In genomic region chr11:68974421-68975194, GRCh38 we compare ENCODE assay signal across 7 cellular contexts. TPM values are rescaled to one million over a fixed set of nuclear protein-coding genes. Genes with fewer than 3 reads are reported as not detected.
A peak's percentile ranks its signal among the peaks of the same experiment; 100 is the strongest.
DNase-seq lines count a peak whose midpoint lies in the region; ATAC-seq and TF ChIP-seq lines count a peak whose summit lies in the region.

No MANE protein-coding gene starts in this region.

- H2AFZ ChIP-seq in DND-41 (ENCODE audit: low read depth, low read length): peak overlapping the region; percentile 54; the same call in 1 of the 2 replicates

- no peaks in the 10 kb centered on the region for H3K4me1 ChIP-seq in DND-41 (ENCODE audit: insufficient read depth, low read length)
- H3K4me1 ChIP-seq in lower lobe of right lung: no peaks in the 10 kb centered on the region
- H3K4me1 ChIP-seq in colonic mucosa: no peaks in the 10 kb centered on the region

- H3K79me2 ChIP-seq in DND-41 (ENCODE audit: insufficient read depth, low read length): no peaks in the 10 kb centered on the region

- H3K27ac ChIP-seq in DND-41 (ENCODE audit: low read length) (no peak overlapping the region), lower lobe of right lung (no peak overlapping the region), colonic mucosa (no peak overlapping the region)

- H3K9me3 ChIP-seq in DND-41 (ENCODE audit: insufficient read depth, low read length, severe bottlenecking) (no peaks in the 10 kb centered on the region), lower lobe of right lung (no peaks in the 10 kb centered on the region), colonic mucosa (no peaks in the 10 kb centered on the region)

- intact Hi-C loops in lower lobe of right lung (cut with DNase I): no loop called here
- intact Hi-C loops in colonic mucosa (cut with DNase I): no loop called here

- H3K4me3 ChIP-seq in DND-41 (ENCODE audit: low read depth in 1 of 2, low read length in 2 of 2) (no peak overlapping the region), lower lobe of right lung (no peak overlapping the region), colonic mucosa (no peak overlapping the region)

- CTCF ChIA-PET in HEK293T (lab: Yijun Ruan, JAX): no interaction called here

- H3K27me3 ChIP-seq in DND-41 (ENCODE audit: insufficient read depth, low read length, poor library complexity) (no peaks in the 10 kb centered on the region), lower lobe of right lung (ENCODE audit: low read depth) (peaks cover 5% of the 10 kb centered on the region), colonic mucosa (no peaks in the 10 kb centered on the region)

- DNase-seq in DND-41 (peak; percentile 16), HEK293T (ENCODE audit: extremely low spot score) (peak; percentile 69), lower lobe of right lung (peak; percentile 24), colonic mucosa (no peak), NCI-H1105 (lab: John Stamatoyannopoulos, UW) (no peak)
- peak; percentile 12 to 19 for DNase-seq in activated CD4-positive, alpha-beta T cell treated with anti-CD3 and anti-CD28 coated beads, Interleukin-2, amount 50 U/mL, for 48 hours

- TF ChIP-seq CTCF in DND-41 (IDR thresholded peaks at IDR 0.05; ENCODE audit: borderline replicate concordance, extremely low read depth, low read length, poor library complexity, severe bottlenecking) (no peak), lower lobe of right lung (IDR thresholded peaks at IDR 0.05) (no peak), colonic mucosa (IDR thresholded peaks at IDR 0.05) (no peak)

- ATAC-seq in DND-41 (ENCODE audit: insufficient read depth, low read depth) (peak; percentile 74), lower lobe of right lung (peak in 1 of 2 donors; percentile 36), HG02884 (IDR thresholded peaks at IDR 0.05; ENCODE audit: unreplicated experiment) (no peak)

- POLR2A ChIA-PET in HEK293T (lab: Yijun Ruan, JAX): no interaction called here

- H3K9ac ChIP-seq in DND-41 (ENCODE audit: low read depth, low read length) (no peak overlapping the region), colonic mucosa (ENCODE audit: low read depth in 2 of 2, low read length in 2 of 2) (no peak overlapping the region)

- H4K20me1 ChIP-seq in DND-41 (ENCODE audit: insufficient read depth, low read length): no peaks in the 10 kb centered on the region

- no peak overlapping the region for H3K4me2 ChIP-seq in DND-41 (ENCODE audit: insufficient read depth, low read length)

- H3K36me3 ChIP-seq in DND-41 (ENCODE audit: insufficient read depth, low read length) (no peaks in the 10 kb centered on the region), lower lobe of right lung (no peaks in the 10 kb centered on the region), colonic mucosa (no peaks in the 10 kb centered on the region)

TF ChIP-seq in HEK293T, 16 proteins besides CTCF, POLR2A, EP300 and RAD21:
- no peak for TF ChIP-seq CTBP1 (IDR thresholded peaks at IDR 0.05; ENCODE audit: borderline replicate concordance)
- peak; percentile 79 for TF ChIP-seq PKNOX1 (IDR thresholded peaks at IDR 0.05)
- no peak for TF ChIP-seq FOXM1 (IDR thresholded peaks at IDR 0.05; ENCODE audit: borderline replicate concordance)
- no peak for TF ChIP-seq BHLHE40 (IDR thresholded peaks at IDR 0.05; ENCODE audit: borderline replicate concordance)

RNA-seq across cellular contexts. Expression of gene MRGPRD, which starts 6.2 kb away (rescaled TPM):
- total RNA-seq in lower lobe of right lung: not detected
- total RNA-seq in colonic mucosa: not detected

RNA-seq across cellular contexts. Expression of gene MRGPRF, which starts 38.4 kb away (rescaled TPM):
- total RNA-seq in lower lobe of right lung (11.5 TPM), colonic mucosa (10 to 100 TPM in 1 of 2 donors, 1 to 10 TPM in 1; 3.0 to 17.9 TPM)

Comparison
In these comparisons a context has a peak if more than half of its experiments do, and no peak if none do; other contexts are left out.
1. DNase-seq: peak in DND-41 (single experiment), HEK293T (single experiment), activated CD4-positive, alpha-beta T cell treated with anti-CD3 and anti-CD28 coated beads, Interleukin-2, amount 50 U/mL, for 48 hours (2 of 2) and lower lobe of right lung (single experiment); none in colonic mucosa (single experiment) and NCI-H1105 (single experiment).